Comparison of ENCODE assay signal across 18 cellular contexts in the genomic region with DNA sequence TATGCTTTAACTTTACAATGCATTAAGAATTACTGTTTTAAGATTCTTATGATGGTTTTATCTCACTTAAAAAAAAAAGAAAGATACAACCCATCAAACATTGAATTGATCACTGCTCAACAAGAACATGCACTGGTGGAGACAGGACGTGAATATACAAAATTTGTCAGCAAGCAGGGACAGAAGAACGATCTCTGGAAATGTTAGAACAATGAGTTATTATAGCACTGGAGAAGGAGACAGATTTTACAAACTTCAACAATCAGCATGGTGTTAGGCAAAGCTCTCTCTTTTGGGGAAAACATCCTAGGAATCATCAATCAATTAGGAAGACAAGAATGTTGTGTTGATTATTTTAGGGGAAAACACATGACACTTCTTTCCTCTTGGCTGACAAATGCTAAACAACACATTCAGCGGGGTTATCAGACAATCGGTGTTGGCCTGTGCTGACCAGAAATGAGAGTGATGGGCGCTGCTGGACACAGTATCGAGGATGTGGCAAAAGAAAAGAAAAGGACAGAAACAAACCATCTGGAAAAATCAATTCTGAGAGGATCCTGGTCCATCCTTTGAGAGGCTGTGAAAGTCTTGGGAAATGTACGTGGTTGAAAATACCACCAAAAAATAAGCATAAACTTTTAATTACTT.
DNase-seq lines count a peak whose midpoint lies in the region; ATAC-seq, FAIRE-seq and TF ChIP-seq lines count a peak whose summit lies in the region.
"Had no signal": no experiment of that assay in that cellular context is flagged by ENCODE, and none has a peak within 500 bp of the region (broad histone marks: within the 10 kb centered on the region; RNA-seq: fewer than 3 reads in every experiment).

No MANE protein-coding gene starts in this region.

- TF ChIP-seq POLR2A in H1 (IDR thresholded peaks at IDR 0.05; ENCODE audit: control extremely low read depth in 1 of 2, low read depth in 2 of 2, low read length in 2 of 2) = no peak

- H2BK15ac ChIP-seq in H1 (ENCODE audit: low read length) = no peak overlapping the region

- H3K9me2 ChIP-seq in GM23338 (ENCODE audit: insufficient read depth) = no peaks in the 10 kb centered on the region
- H3K9me2 ChIP-seq in GM23248 (ENCODE audit: insufficient read depth) = no peaks in the 10 kb centered on the region

- no peak for DNase-seq in GM23338 (ENCODE audit: low spot score)
- no peak for DNase-seq in H1 (ENCODE audit: low read depth in 1 of 2, low spot score in 2 of 2)
- DNase-seq in midbrain (lab: John Stamatoyannopoulos, UW) = peak; percentile 73
- DNase-seq in putamen (ENCODE audit: low spot score) = peak; percentile 76
- no peak for DNase-seq in GM23248
- no peak for DNase-seq in stimulated activated CD4-positive, alpha-beta T cell treated with anti-CD3 and anti-CD28 coated beads, Interleukin-2, amount 100 ng/mL, for 24 hours
- DNase-seq: CD4-positive, alpha-beta T cell; DMS153; GDM1; GOT3; MV-4-11; NCI-H187; OCI-M1; SIG-M5 had no signal

- no peak for TF ChIP-seq EP300 in H1 (IDR thresholded peaks at IDR 0.05; ENCODE audit: borderline replicate concordance in 1 of 2, low read depth in 2 of 2, low read length in 2 of 2)

- no peak overlapping the region for H3K4me2 ChIP-seq in GM23338
- H3K4me2 ChIP-seq in H1 (ENCODE audit: insufficient read depth in 1 of 2, low read depth in 2 of 2, low read length in 2 of 2) = no peak overlapping the region
- H3K4me2 ChIP-seq in GM23248 (ENCODE audit: unreplicated experiment) = no peak overlapping the region
- H3K4me2 ChIP-seq: KMS-11 had no signal

- no peak overlapping the region for H3K27ac ChIP-seq in GM23338 (ENCODE audit: low read depth)
- no peak overlapping the region for H3K27ac ChIP-seq in H1 (ENCODE audit: low read depth, low read length)
- H3K27ac ChIP-seq in GM23248 = no peak overlapping the region
- H3K27ac ChIP-seq: KMS-11 had no signal

- no peaks in the 10 kb centered on the region for H3K27me3 ChIP-seq in GM23338 (ENCODE audit: insufficient read depth)
- no peaks in the 10 kb centered on the region for H3K27me3 ChIP-seq in H1 (replicated peaks in 1 of 4; ENCODE audit: control insufficient read depth in 3 of 4, extremely low read depth in 1 of 4, insufficient read depth in 3 of 4, low read length in 3 of 4)
- H3K27me3 ChIP-seq in GM23248 (replicated peaks; ENCODE audit: insufficient read depth) = no peaks in the 10 kb centered on the region; the same call in 1 of the 2 replicates

- no peak overlapping the region for H3K56ac ChIP-seq in H1 (replicated peaks; ENCODE audit: insufficient read length, low read depth, low read length)

- no peak overlapping the region for H3K23ac ChIP-seq in H1 (ENCODE audit: insufficient read length)

- H4K8ac ChIP-seq in H1 (ENCODE audit: extremely low read depth, insufficient read depth, low read length) = no peak overlapping the region

- no peak overlapping the region for H2BK20ac ChIP-seq in H1 (ENCODE audit: low read length)

- no peak overlapping the region for H3K18ac ChIP-seq in H1 (ENCODE audit: extremely low read depth, low read length)

- no peak overlapping the region for H2AK5ac ChIP-seq in H1 (ENCODE audit: low read depth, low read length)

- H3K27ac Mint-ChIP-seq in GM23338 = 0 out of 2 replicates have a peak overlapping the region, but pooled peaks have one; percentile 4
- H3K27ac Mint-ChIP-seq: CD4-positive, alpha-beta T cell had no signal

- peak; percentile 42 for FAIRE-seq in H1 (lab: Jason Lieb, UNC)
- FAIRE-seq: A204.1 had no signal

- peaks cover 42% of the 10 kb centered on the region for H3K4me1 Mint-ChIP-seq in GM23338

- no peaks in the 10 kb centered on the region for H3F3A ChIP-seq in GM23338 (replicated peaks; ENCODE audit: low read depth)
- no peaks in the 10 kb centered on the region for H3F3A ChIP-seq in GM23248 (ENCODE audit: insufficient read depth)

- no peaks in the 10 kb centered on the region for H3K79me2 ChIP-seq in GM23338 (replicated peaks; ENCODE audit: insufficient read depth)
- no peaks in the 10 kb centered on the region for H3K79me2 ChIP-seq in H1 (ENCODE audit: control insufficient read depth in 1 of 2, insufficient read depth in 2 of 2, low read length in 2 of 2)
- H3K79me2 ChIP-seq in GM23248 (ENCODE audit: insufficient read depth) = no peaks in the 10 kb centered on the region

- H2BK12ac ChIP-seq in H1 (ENCODE audit: low read depth, low read length) = no peak overlapping the region

- H2AFZ ChIP-seq in GM23338 = no peak overlapping the region
- no peak overlapping the region for H2AFZ ChIP-seq in H1 (ENCODE audit: low read length)
- no peak overlapping the region for H2AFZ ChIP-seq in GM23248

- H3K23me2 ChIP-seq in H1 (ENCODE audit: low read depth, low read length) = no peaks in the 10 kb centered on the region

- H3K14ac ChIP-seq in H1 (ENCODE audit: insufficient read length) = no peak overlapping the region

- H3K9me3 Mint-ChIP-seq in GM23338 = no peaks in the 10 kb centered on the region
- H3K9me3 Mint-ChIP-seq: CD4-positive, alpha-beta T cell had no signal

- H3K9ac ChIP-seq in H1 (replicated peaks in 1 of 4; ENCODE audit: extremely low read depth in 1 of 4, low read depth in 3 of 4, low read length in 3 of 4) = no peak overlapping the region
- H3K9ac ChIP-seq in GM23248 = no peak overlapping the region
- H3K9ac ChIP-seq: KMS-11 had no signal

- no peaks in the 10 kb centered on the region for H3K9me3 ChIP-seq in H1 (ENCODE audit: insufficient read depth in 2 of 2, low read depth in 1 of 2, low read length in 1 of 2)
- no peaks in the 10 kb centered on the region for H3K9me3 ChIP-seq in GM23248 (ENCODE audit: low read depth)

- POLR2A ChIA-PET in H1 (lab: Charles Lee; ENCODE audit: partially characterized antibody) = no interaction called here

- no peaks in the 10 kb centered on the region for H3K79me1 ChIP-seq in H1 (ENCODE audit: low read depth, low read length)

- H4K20me1 ChIP-seq in GM23338 (replicated peaks; ENCODE audit: insufficient read depth) = no peaks in the 10 kb centered on the region
- no peaks in the 10 kb centered on the region for H4K20me1 ChIP-seq in H1 (replicated peaks in 1 of 2; ENCODE audit: control insufficient read depth in 1 of 2, insufficient read depth in 2 of 2, low read length in 2 of 2)
- H4K20me1 ChIP-seq in GM23248 (ENCODE audit: insufficient read depth) = no peaks in the 10 kb centered on the region

- WGBS in H1 (ENCODE audit: extremely low coverage in 1 of 2, insufficient coverage in 1 of 2, insufficient read length in 1 of 2, insufficient replicate concordance in 2 of 2, low coverage in 1 of 2, low lambda C conversion rate in 2 of 2, missing lambda C conversion rate in 1 of 2), 2 experiments = 90% methylated on average over 7 of the region's 7 CpGs; no CpG with 5 or more reads in 1 of the 2 experiments
- WGBS in GM23248 (ENCODE audit: low coverage in 1 of 2, low lambda C conversion rate in 2 of 2, missing lambda C conversion rate in 2 of 2), 2 experiments = 40 to 41% methylated on average over 7 of the region's 7 CpGs

- no peak overlapping the region for H2BK5ac ChIP-seq in H1 (ENCODE audit: low read depth, low read length)

- no peak overlapping the region for H3K4me3 Mint-ChIP-seq in GM23338
- H3K4me3 Mint-ChIP-seq: CD4-positive, alpha-beta T cell had no signal

- H3K36me3 ChIP-seq in GM23338 (ENCODE audit: insufficient read depth) (no peaks in the 10 kb centered on the region), H1 (ENCODE audit: control insufficient read depth in 2 of 4, insufficient read depth in 4 of 4, low read length in 3 of 4) (no peaks in the 10 kb centered on the region), GM23248 (ENCODE audit: low read depth) (no peaks in the 10 kb centered on the region)

- no peak overlapping the region for H2BK120ac ChIP-seq in H1 (replicated peaks; ENCODE audit: low read depth, low read length)

- no peaks in the 10 kb centered on the region for H3K27me3 Mint-ChIP-seq in GM23338 (ENCODE audit: insufficient read depth, low read depth, poor library complexity)

- in situ Hi-C loops in GM23248 (cut with MboI) = no loop called here

- H4K91ac ChIP-seq in H1 (replicated peaks; ENCODE audit: insufficient read length, low read length) = no peak overlapping the region

- H3K4ac ChIP-seq in H1 (replicated peaks; ENCODE audit: insufficient read length, low read depth, low read length) = no peak overlapping the region

- no peak overlapping the region for H3K4me3 ChIP-seq in GM23338
- H3K4me3 ChIP-seq in H1 (ENCODE audit: extremely low read depth in 1 of 4, insufficient read depth in 2 of 4, low read depth in 3 of 4, low read length in 4 of 4) = no peak overlapping the region
- no peak overlapping the region for H3K4me3 ChIP-seq in GM23248

- H3K36me3 Mint-ChIP-seq in GM23338 (ENCODE audit: low read depth) = no peaks in the 10 kb centered on the region; the same call in 2 of the 3 replicates

- no peak for TF ChIP-seq RAD21 in H1 (IDR thresholded peaks at IDR 0.05 in 1 of 2, conservative IDR thresholded peaks at IDR 0.05 in 1 of 2; ENCODE audit: low read depth in 2 of 2, low read length in 2 of 2)

- H4K5ac ChIP-seq in H1 (ENCODE audit: insufficient read length, low read depth, low read length) = no peak overlapping the region

- no peak for TF ChIP-seq CTCF in GM23338 (conservative IDR thresholded peaks at IDR 0.05; ENCODE audit: low read depth in 2 of 2)
- no peak for TF ChIP-seq CTCF in H1 (IDR thresholded peaks at IDR 0.05; ENCODE audit: control extremely low read depth in 1 of 3, insufficient read depth in 1 of 3, low read depth in 1 of 3, low read length in 3 of 3)

- H3K4me1 ChIP-seq in GM23338 (ENCODE audit: insufficient read depth) = peaks cover 28% of the 10 kb centered on the region
- peaks cover 2 to 20% (median 12%) of the 10 kb centered on the region in 4 experiments; a peak in 6 of 7 replicates for H3K4me1 ChIP-seq in H1 (replicated peaks in 1 of 4; ENCODE audit: control insufficient read depth in 3 of 4, insufficient read depth in 4 of 4, low read length in 3 of 4)
- no peaks in the 10 kb centered on the region for H3K4me1 ChIP-seq in GM23248 (ENCODE audit: insufficient read depth)

- ATAC-seq in GM23338 (no peak), GM21526 (IDR thresholded peaks at IDR 0.05; ENCODE audit: low FRiP score, unreplicated experiment) (no peak), HG03280 (IDR thresholded peaks at IDR 0.05; ENCODE audit: unreplicated experiment) (no peak)

- CTCF ChIA-PET in H1 (lab: Charles Lee; ENCODE audit: partially characterized antibody) = interaction anchor here (1.2 to 2.1 kb wide), 5 partner anchors 9 to 148 kb away, joined by 3 to 5 read pairs (median 3); no protein-coding TSS in a partner anchor

TF ChIP-seq in GM23338, 12 proteins besides CTCF, POLR2A, EP300 and RAD21 (continues in another document):
- no peak for TF ChIP-seq NANOG (IDR thresholded peaks at IDR 0.05; ENCODE audit: borderline replicate concordance)
- TF ChIP-seq ZNF114 (CRISPR knock-in tag; IDR thresholded peaks at IDR 0.05) = no peak
- no peak for TF ChIP-seq CREB1 (CRISPR knock-in tag; IDR thresholded peaks at IDR 0.05; ENCODE audit: low read depth)
- no peak for TF ChIP-seq ZNF331 (CRISPR knock-in tag; IDR thresholded peaks at IDR 0.05; ENCODE audit: low read depth)

TF ChIP-seq in H1, 55 proteins besides CTCF, POLR2A, EP300 and RAD21 (continues in another document):
- TF ChIP-seq POU5F1 (IDR thresholded peaks at IDR 0.05; ENCODE audit: low read depth, low read length) (no peak), CHD2 (IDR thresholded peaks at IDR 0.05; ENCODE audit: low read length) (no peak)

Comparison
In these comparisons a context has a peak if more than half of its experiments do, and no peak if none do; other contexts are left out.
1. DNase-seq: peak in midbrain (single experiment) and putamen (single experiment); none in GM23338 (single experiment), H1 (0 of 2), GM23248 (single experiment) and stimulated activated CD4-positive, alpha-beta T cell treated with anti-CD3 and anti-CD28 coated beads, Interleukin-2, amount 100 ng/mL, for 24 hours (0 of 2).